ENCODE assay signal across 8 cellular contexts in genomic region chr9:105425817-105426433, GRCh38. TPM values are rescaled to one million over a fixed set of nuclear protein-coding genes. Genes with fewer than 3 reads are reported as not detected.
DNase-seq lines count a peak whose midpoint lies in the region; ATAC-seq and TF ChIP-seq lines count a peak whose summit lies in the region.

No MANE protein-coding gene starts in this region.

- peak; percentile 64 for ATAC-seq in GM18517 (IDR thresholded peaks at IDR 0.05; ENCODE audit: unreplicated experiment)
- ATAC-seq in psoas muscle, result peak; percentile 64 to 92 (median 73)
- no peak for ATAC-seq in HG03025 (IDR thresholded peaks at IDR 0.05; ENCODE audit: low FRiP score, unreplicated experiment)

- no peak overlapping the region for H3K4me3 Mint-ChIP-seq in chondrocyte (ENCODE audit: unreplicated experiment)

- in situ Hi-C loops in ACHN (cut with HindIII; ENCODE audit: low pct_ligation_motif_present, low pct_unique_long_range_greater_than_20kb, low sequenced_read_pairs), result no loop called here

- no peak overlapping the region for H3K9ac ChIP-seq in KMS-11

- H3K9me3 Mint-ChIP-seq in chondrocyte (ENCODE audit: low read depth), result no peaks in the 10 kb centered on the region

- H3K27me3 ChIP-seq in KMS-11 (ENCODE audit: insufficient read depth, low read depth), result no peaks in the 10 kb centered on the region
- H3K27me3 ChIP-seq in psoas muscle (ENCODE audit: insufficient read depth in 3 of 3, low read length in 2 of 3), result no peaks in the 10 kb centered on the region

- H3K9me3 ChIP-seq in psoas muscle, result no peaks in the 10 kb centered on the region

- WGBS in psoas muscle, 3 donors, result 20 to 37% (median 35%) methylated on average over 2 of the region's 2 CpGs

- no peak overlapping the region for H3K4me2 ChIP-seq in KMS-11

- no peak overlapping the region for H3K27ac Mint-ChIP-seq in chondrocyte (ENCODE audit: unreplicated experiment)

- no peaks in the 10 kb centered on the region for H3K27me3 Mint-ChIP-seq in chondrocyte (ENCODE audit: low read depth)

- H3K36me3 Mint-ChIP-seq in chondrocyte (ENCODE audit: low read depth), result no peaks in the 10 kb centered on the region

- DNase-seq in ACHN, result peak; percentile 33
- no peak for DNase-seq in chondrocyte (ENCODE audit: low spot score)
- DNase-seq in psoas muscle, result no peak
- no peak for DNase-seq in NCI-H345 treated with DMSO at 0.1 percent for 48 hours (lab: John Stamatoyannopoulos, UW; ENCODE audit: unreplicated experiment)
- no peak for DNase-seq in activated CD4-positive, alpha-beta T cell treated with anti-CD3 and anti-CD28 coated beads for 48 hours

- no peaks in the 10 kb centered on the region for H4K20me1 ChIP-seq in KMS-11 (ENCODE audit: insufficient read depth)

- no peaks in the 10 kb centered on the region for H3K4me1 ChIP-seq in KMS-11 (ENCODE audit: low read depth, poor library complexity, severe bottlenecking)
- no peaks in the 10 kb centered on the region for H3K4me1 ChIP-seq in psoas muscle

- H3K4me1 Mint-ChIP-seq in chondrocyte (ENCODE audit: low read depth), result no peaks in the 10 kb centered on the region

- H3K27ac ChIP-seq in KMS-11 (no peak overlapping the region), psoas muscle (peak overlapping the region; percentile 25)

- H3K36me3 ChIP-seq in KMS-11 (ENCODE audit: insufficient read depth) (no peaks in the 10 kb centered on the region), psoas muscle (ENCODE audit: insufficient read depth in 1 of 2, low read depth in 1 of 2) (no peaks in the 10 kb centered on the region)

- H3K4me3 ChIP-seq in KMS-11 (IDR thresholded peaks at IDR 0.05; ENCODE audit: insufficient read depth, low read depth, low read length), result no peak overlapping the region
- H3K4me3 ChIP-seq in psoas muscle, result no peak overlapping the region

- no peaks in the 10 kb centered on the region for H3K79me2 ChIP-seq in KMS-11 (ENCODE audit: insufficient read depth, low read depth)

- peak; percentile 46 for TF ChIP-seq CTCF in KMS-11 (conservative IDR thresholded peaks at IDR 0.05; ENCODE audit: low read depth, low read length)
- peak; percentile 84 for TF ChIP-seq CTCF in chondrocyte (IDR thresholded peaks at IDR 0.05)
- peak; percentile 55 for TF ChIP-seq CTCF in psoas muscle (IDR thresholded peaks at IDR 0.05)

- intact Hi-C loops in psoas muscle (cut with DNase I), result loop anchor here (5.0 kb wide), 1 partner anchor 46 kb away; no protein-coding TSS in a partner anchor

- H2AFZ ChIP-seq in KMS-11 (ENCODE audit: low read depth), result no peak overlapping the region

RNA-seq across cellular contexts. Expression of gene FSD1L, which starts 21.9 kb away (rescaled TPM):
- total RNA-seq in chondrocyte, result 5.6 to 8.0 TPM (median 5.7 TPM) in 3 replicates
- 10 to 100 TPM; 17.0 to 28.6 (median 21.7) TPM for total RNA-seq in psoas muscle
- polyA plus RNA-seq in psoas muscle, result 10 to 100 TPM in 1 of 3 donors, 1 to 10 TPM in 2; 5.0 to 15.7 (median 7.0) TPM
